In genomic region chr10:124649209-124649608, GRCh38 we compare ENCODE assay signal across 9 cellular contexts.
DNase-seq lines count a peak whose midpoint lies in the region; TF ChIP-seq lines count a peak whose summit lies in the region.
"Had no signal": no experiment of that assay in that cellular context is flagged by ENCODE, and none has a peak within 500 bp of the region (broad histone marks: within the 10 kb centered on the region; RNA-seq: fewer than 3 reads in every experiment).

No MANE protein-coding gene starts in this region.

- peaks cover 86% of the 10 kb centered on the region for H3K4me1 Mint-ChIP-seq in activated naive CD4-positive, alpha-beta T cell treated with anti-CD3 and anti-CD28 coated beads, Interleukin-2, amount 50 U/mL, for 24 hours
- H3K4me1 Mint-ChIP-seq in activated naive CD4-positive, alpha-beta T cell treated with anti-CD3 and anti-CD28 coated beads for 36 hours (ENCODE audit: low read depth) = peaks cover 70% of the 10 kb centered on the region
- H3K4me1 Mint-ChIP-seq in chondrocyte (ENCODE audit: low read depth) (peaks cover 28% of the 10 kb centered on the region), mesothelial cell of epicardium (peaks cover 39% of the 10 kb centered on the region)

- H3K27ac Mint-ChIP-seq in activated naive CD4-positive, alpha-beta T cell treated with anti-CD3 and anti-CD28 coated beads, Interleukin-2, amount 50 U/mL, for 24 hours = peak overlapping the region; percentile 93
- H3K27ac Mint-ChIP-seq in activated naive CD4-positive, alpha-beta T cell treated with anti-CD3 and anti-CD28 coated beads for 36 hours = no peak overlapping the region
- H3K27ac Mint-ChIP-seq in chondrocyte (ENCODE audit: unreplicated experiment) = peak overlapping the region; percentile 17
- H3K27ac Mint-ChIP-seq in mesothelial cell of epicardium = peak overlapping the region; percentile 89

- no peaks in the 10 kb centered on the region for H3K9me3 ChIP-seq in prostate gland

- no peaks in the 10 kb centered on the region for H3K36me3 ChIP-seq in urinary bladder (ENCODE audit: insufficient read depth)
- H3K36me3 ChIP-seq in prostate gland = no peaks in the 10 kb centered on the region

- H3K27me3 Mint-ChIP-seq in activated naive CD4-positive, alpha-beta T cell treated with anti-CD3 and anti-CD28 coated beads, Interleukin-2, amount 50 U/mL, for 24 hours = no peaks in the 10 kb centered on the region
- no peaks in the 10 kb centered on the region for H3K27me3 Mint-ChIP-seq in activated naive CD4-positive, alpha-beta T cell treated with anti-CD3 and anti-CD28 coated beads for 36 hours (ENCODE audit: low read depth)
- H3K27me3 Mint-ChIP-seq in chondrocyte (ENCODE audit: low read depth) (no peaks in the 10 kb centered on the region), mesothelial cell of epicardium (ENCODE audit: low read depth) (no peaks in the 10 kb centered on the region)

- CTCF ChIA-PET in activated naive CD4-positive, alpha-beta T cell treated with anti-CD3 and anti-CD28 coated beads for 36 hours (lab: Charles Lee) = interaction anchor here (1.2 to 4.1 kb wide), 9 partner anchors 24 to 98 kb away, joined by 3 to 30 read pairs (median 7); no protein-coding TSS in a partner anchor

- TF ChIP-seq CTCF in chondrocyte (IDR thresholded peaks at IDR 0.05) = peak; percentile 37
- no peak for TF ChIP-seq CTCF in mesothelial cell of epicardium (IDR thresholded peaks at IDR 0.05; ENCODE audit: unreplicated experiment)
- TF ChIP-seq CTCF in prostate gland (IDR thresholded peaks at IDR 0.05) = no peak

- H3K36me3 Mint-ChIP-seq in activated naive CD4-positive, alpha-beta T cell treated with anti-CD3 and anti-CD28 coated beads, Interleukin-2, amount 50 U/mL, for 24 hours = no peaks in the 10 kb centered on the region
- no peaks in the 10 kb centered on the region for H3K36me3 Mint-ChIP-seq in activated naive CD4-positive, alpha-beta T cell treated with anti-CD3 and anti-CD28 coated beads for 36 hours (ENCODE audit: low read depth)
- H3K36me3 Mint-ChIP-seq in chondrocyte (ENCODE audit: low read depth) (no peaks in the 10 kb centered on the region), mesothelial cell of epicardium (no peaks in the 10 kb centered on the region)

- no peak for DNase-seq in activated naive CD4-positive, alpha-beta T cell treated with anti-CD3 and anti-CD28 coated beads for 36 hours
- DNase-seq in chondrocyte (ENCODE audit: low spot score) (no peak), mesothelial cell of epicardium (ENCODE audit: low spot score in 2 of 2, unreplicated experiment in 2 of 2) (no peak), prostate gland (ENCODE audit: low spot score) (no peak), RKO (ENCODE audit: low spot score) (no peak), NCI-H2171 treated with DMSO at 0.1 percent for 48 hours (lab: John Stamatoyannopoulos, UW) (no peak)

- H3K4me3 ChIP-seq in urinary bladder (ENCODE audit: low read depth, low read length) (no peak overlapping the region), prostate gland (no peak overlapping the region)
- H3K4me3 ChIP-seq: SK-N-MC had no signal

- H3K4me1 ChIP-seq in urinary bladder (ENCODE audit: insufficient read depth) = peaks cover 3% of the 10 kb centered on the region
- H3K4me1 ChIP-seq in prostate gland (replicated peaks) = peaks cover 5% of the 10 kb centered on the region

- H3K4me3 Mint-ChIP-seq in activated naive CD4-positive, alpha-beta T cell treated with anti-CD3 and anti-CD28 coated beads, Interleukin-2, amount 50 U/mL, for 24 hours = no peak overlapping the region
- no peak overlapping the region for H3K4me3 Mint-ChIP-seq in activated naive CD4-positive, alpha-beta T cell treated with anti-CD3 and anti-CD28 coated beads for 36 hours
- H3K4me3 Mint-ChIP-seq in chondrocyte (ENCODE audit: unreplicated experiment) (no peak overlapping the region), mesothelial cell of epicardium (no peak overlapping the region)

- H3K27me3 ChIP-seq in prostate gland (replicated peaks; ENCODE audit: insufficient read depth) = no peaks in the 10 kb centered on the region

- intact Hi-C loops in activated naive CD4-positive, alpha-beta T cell treated with anti-CD3 and anti-CD28 coated beads for 36 hours (cut with micrococcal nuclease) = loop anchor here (2.0 to 5.0 kb wide), 2 partner anchors 84 to 153 kb away; partner anchors contain the start of gene ABRAXAS2
- intact Hi-C loops in prostate gland (cut with DNase I) = loop anchor here (5.0 kb wide), 2 partner anchors 93 to 112 kb away; partner anchors contain the start of gene FAM53B

- no peaks in the 10 kb centered on the region for H3K9me3 Mint-ChIP-seq in activated naive CD4-positive, alpha-beta T cell treated with anti-CD3 and anti-CD28 coated beads, Interleukin-2, amount 50 U/mL, for 24 hours
- H3K9me3 Mint-ChIP-seq in activated naive CD4-positive, alpha-beta T cell treated with anti-CD3 and anti-CD28 coated beads for 36 hours = no peaks in the 10 kb centered on the region
- no peaks in the 10 kb centered on the region for H3K9me3 Mint-ChIP-seq in chondrocyte (ENCODE audit: low read depth)
- H3K9me3 Mint-ChIP-seq in mesothelial cell of epicardium = no peaks in the 10 kb centered on the region

- WGBS in urinary bladder = 27% methylated on average over 5 of the region's 5 CpGs
- 28% methylated on average over 5 of the region's 5 CpGs for WGBS in prostate gland

- TF ChIP-seq POLR2A in prostate gland (IDR thresholded peaks at IDR 0.05) = no peak

- peak overlapping the region; percentile 25 for H3K27ac ChIP-seq in urinary bladder (ENCODE audit: low read depth)
- H3K27ac ChIP-seq in prostate gland = peak overlapping the region in 1 of 2 donors; percentile 15
- H3K27ac ChIP-seq: SK-N-MC had no signal
